8 cellular contexts compared by ENCODE assay signal in the genomic region with DNA sequence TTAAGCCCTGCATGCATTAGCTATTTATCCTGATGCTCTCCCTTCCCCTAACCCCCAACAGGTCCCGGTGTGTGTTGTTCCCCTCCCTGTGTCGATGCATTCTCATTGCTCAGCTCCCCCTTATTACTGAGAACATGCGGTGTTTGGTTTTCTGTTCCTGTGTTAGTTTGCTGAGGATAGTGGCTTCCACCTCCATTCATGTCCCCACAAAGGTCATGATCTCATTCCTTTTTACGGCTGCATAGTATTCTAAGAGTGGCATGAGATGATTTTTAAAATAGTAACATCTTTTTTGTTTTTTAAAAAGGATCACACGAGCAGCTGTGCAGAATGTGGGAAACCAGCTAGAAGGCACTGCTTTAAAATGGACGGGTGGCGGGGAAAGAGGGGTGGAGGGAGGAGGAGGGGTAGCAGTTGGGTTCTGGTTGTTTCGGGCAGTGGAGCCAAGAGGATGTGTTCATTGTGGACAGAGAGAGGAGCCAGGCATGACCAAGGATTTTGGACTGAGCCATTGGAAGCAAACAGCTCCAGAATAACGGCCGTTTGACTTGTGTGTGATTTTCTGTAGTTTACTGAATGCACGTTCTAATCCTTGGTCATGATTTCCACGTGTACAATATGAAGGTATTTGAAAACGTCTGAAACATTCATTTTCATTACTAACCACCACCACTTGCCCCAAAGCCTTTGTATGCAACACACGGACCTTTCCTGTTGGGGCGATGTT. TPM values are rescaled to one million over a fixed set of nuclear protein-coding genes. Genes with fewer than 3 reads are reported as not detected.
A peak's percentile ranks its signal among the peaks of the same experiment; 100 is the strongest.
DNase-seq lines count a peak whose midpoint lies in the region; ATAC-seq, FAIRE-seq and TF ChIP-seq lines count a peak whose summit lies in the region.

No MANE protein-coding gene starts in this region.

- CTCF ChIA-PET in activated CD8-positive, alpha-beta memory T cell treated with anti-CD3 and anti-CD28 coated beads, Interleukin-2, amount 10 ng/mL, durations not matched to agents 7 days and 5 days (lab: Charles Lee): interaction anchor here (0.7 to 1.2 kb wide), 4 partner anchors 18 to 118 kb away, joined by 3 to 4 read pairs (median 3); partner anchors contain the start of gene NSUN2
- CTCF ChIA-PET in activated CD4-positive, alpha-beta memory T cell treated with anti-CD3 and anti-CD28 coated beads, Interleukin-2, amount 10 ng/mL, durations not matched to agents 7 days and 5 days (lab: Charles Lee): interaction anchor here (1.3 to 1.8 kb wide), 2 partner anchors 78 to 81 kb away, joined by 4 to 8 read pairs; partner anchors contain the start of genes NSUN2 and SRD5A1

- peak overlapping the region; percentile 87; the same call in 1 of the 2 replicates for H3K9ac ChIP-seq in iPS-20b (ENCODE audit: low read depth, low read length)

- no peak for ATAC-seq in activated CD8-positive, alpha-beta memory T cell treated with anti-CD3 and anti-CD28 coated beads, Interleukin-2, amount 10 ng/mL, durations not matched to agents 7 days and 5 days
- ATAC-seq in GM21619 (IDR thresholded peaks at IDR 0.05; ENCODE audit: unreplicated experiment): no peak

- peaks cover 13% of the 10 kb centered on the region for H3K36me3 Mint-ChIP-seq in activated CD8-positive, alpha-beta memory T cell treated with anti-CD3 and anti-CD28 coated beads, Interleukin-2, amount 10 ng/mL, durations not matched to agents 7 days and 5 days
- H3K36me3 Mint-ChIP-seq in activated CD4-positive, alpha-beta memory T cell treated with anti-CD3 and anti-CD28 coated beads, Interleukin-2, amount 10 ng/mL, durations not matched to agents 7 days and 5 days (ENCODE audit: low read depth): peaks cover 16% of the 10 kb centered on the region

- H3K4me1 ChIP-seq in iPS-20b (ENCODE audit: insufficient read depth, low read length) (peaks cover 16% of the 10 kb centered on the region), testis (peaks cover 25% of the 10 kb centered on the region)

- 29 to 33% methylated on average over 15 of the region's 15 CpGs for WGBS in testis, 2 donors

- TF ChIP-seq CTCF in testis (IDR thresholded peaks at IDR 0.05) (no peak), D721Med (IDR thresholded peaks at IDR 0.05; ENCODE audit: insufficient read depth, missing control alignments) (no peak)

- no peaks in the 10 kb centered on the region for H3K9me3 Mint-ChIP-seq in activated CD8-positive, alpha-beta memory T cell treated with anti-CD3 and anti-CD28 coated beads, Interleukin-2, amount 10 ng/mL, durations not matched to agents 7 days and 5 days (ENCODE audit: low read depth)
- no peaks in the 10 kb centered on the region for H3K9me3 Mint-ChIP-seq in activated CD4-positive, alpha-beta memory T cell treated with anti-CD3 and anti-CD28 coated beads, Interleukin-2, amount 10 ng/mL, durations not matched to agents 7 days and 5 days

- no peak for TF ChIP-seq POLR2A in testis (IDR thresholded peaks at IDR 0.05)

- H3K27me3 ChIP-seq in iPS-20b (ENCODE audit: insufficient read depth, low read length) (peaks cover 23% of the 10 kb centered on the region), testis (no peaks in the 10 kb centered on the region)

- no peak for FAIRE-seq in D721Med (lab: Jason Lieb, UNC)

- no peak for DNase-seq in activated CD8-positive, alpha-beta memory T cell treated with anti-CD3 and anti-CD28 coated beads, Interleukin-2, amount 10 ng/mL, durations not matched to agents 7 days and 5 days
- no peak for DNase-seq in activated CD8-positive, alpha-beta memory T cell treated with anti-CD3 and anti-CD28 coated beads for 24 hours
- DNase-seq in activated CD4-positive, alpha-beta memory T cell treated with anti-CD3 and anti-CD28 coated beads, Interleukin-2, amount 10 ng/mL, durations not matched to agents 7 days and 5 days: no peak
- DNase-seq in testis: no peak
- DNase-seq in OCI-M1 (lab: John Stamatoyannopoulos, UW): no peak
- DNase-seq in D721Med (ENCODE audit: insufficient read length, low spot score): no peak

- H3K36me3 ChIP-seq in iPS-20b (ENCODE audit: insufficient read depth, low read depth, low read length) (no peaks in the 10 kb centered on the region), testis (ENCODE audit: low read depth, missing control alignments) (no peaks in the 10 kb centered on the region)

- peak overlapping the region; percentile 77 for H3K4me3 Mint-ChIP-seq in activated CD8-positive, alpha-beta memory T cell treated with anti-CD3 and anti-CD28 coated beads, Interleukin-2, amount 10 ng/mL, durations not matched to agents 7 days and 5 days
- peak overlapping the region; percentile 85 for H3K4me3 Mint-ChIP-seq in activated CD4-positive, alpha-beta memory T cell treated with anti-CD3 and anti-CD28 coated beads, Interleukin-2, amount 10 ng/mL, durations not matched to agents 7 days and 5 days

- peaks cover 22% of the 10 kb centered on the region for H3K4me1 Mint-ChIP-seq in activated CD8-positive, alpha-beta memory T cell treated with anti-CD3 and anti-CD28 coated beads, Interleukin-2, amount 10 ng/mL, durations not matched to agents 7 days and 5 days
- peaks cover 29% of the 10 kb centered on the region for H3K4me1 Mint-ChIP-seq in activated CD4-positive, alpha-beta memory T cell treated with anti-CD3 and anti-CD28 coated beads, Interleukin-2, amount 10 ng/mL, durations not matched to agents 7 days and 5 days

- peak overlapping the region; percentile 70 for H3K27ac ChIP-seq in iPS-20b (ENCODE audit: low read length)
- peak overlapping the region; percentile 78 to 97 for H3K27ac ChIP-seq in testis

- POLR2A ChIA-PET in activated CD4-positive, alpha-beta memory T cell treated with anti-CD3 and anti-CD28 coated beads, Interleukin-2, amount 10 ng/mL, durations not matched to agents 7 days and 5 days (lab: Charles Lee): interaction anchor here (1.0 to 5.3 kb wide), 6 partner anchors 10 to 82 kb away, joined by 3 to 63 read pairs (median 5); partner anchors contain the start of genes NSUN2 and SRD5A1

- H3K27me3 Mint-ChIP-seq in activated CD8-positive, alpha-beta memory T cell treated with anti-CD3 and anti-CD28 coated beads, Interleukin-2, amount 10 ng/mL, durations not matched to agents 7 days and 5 days: peaks cover 2% of the 10 kb centered on the region
- H3K27me3 Mint-ChIP-seq in activated CD4-positive, alpha-beta memory T cell treated with anti-CD3 and anti-CD28 coated beads, Interleukin-2, amount 10 ng/mL, durations not matched to agents 7 days and 5 days: peaks cover 6% of the 10 kb centered on the region

- H3K9me3 ChIP-seq in iPS-20b (ENCODE audit: insufficient read depth, low read depth, low read length) (no peaks in the 10 kb centered on the region), testis (no peaks in the 10 kb centered on the region)

- intact Hi-C loops in testis (cut with DNase I; ENCODE audit: low total_unique reads): no loop called here

- H3K27ac Mint-ChIP-seq in activated CD8-positive, alpha-beta memory T cell treated with anti-CD3 and anti-CD28 coated beads, Interleukin-2, amount 10 ng/mL, durations not matched to agents 7 days and 5 days: peak overlapping the region; percentile 94
- peak overlapping the region; percentile 92 for H3K27ac Mint-ChIP-seq in activated CD4-positive, alpha-beta memory T cell treated with anti-CD3 and anti-CD28 coated beads, Interleukin-2, amount 10 ng/mL, durations not matched to agents 7 days and 5 days

- H3K4me3 ChIP-seq in iPS-20b (ENCODE audit: low read length) (peak overlapping the region; percentile 87), testis (peak overlapping the region; percentile 76 to 86)

RNA-seq across cellular contexts. Expression of gene TENT4A, which starts 1.7 kb away (rescaled TPM):
- 10 to 100 TPM; 37.4 to 55.3 TPM for total RNA-seq in activated CD8-positive, alpha-beta memory T cell treated with anti-CD3 and anti-CD28 coated beads, Interleukin-2, amount 10 ng/mL, durations not matched to agents 7 days and 5 days
- 10 to 100 TPM; 34.3 to 36.6 TPM for total RNA-seq in activated CD4-positive, alpha-beta memory T cell treated with anti-CD3 and anti-CD28 coated beads, Interleukin-2, amount 10 ng/mL, durations not matched to agents 7 days and 5 days
- 10 to 100 TPM; 46.2 to 51.3 TPM for total RNA-seq in testis
- 23.1 TPM for polyA plus RNA-seq in testis (ENCODE audit: insufficient read depth, low read depth, low replicate concordance)
